Comparison of ENCODE assay signal across 8 cellular contexts in the genomic region with DNA sequence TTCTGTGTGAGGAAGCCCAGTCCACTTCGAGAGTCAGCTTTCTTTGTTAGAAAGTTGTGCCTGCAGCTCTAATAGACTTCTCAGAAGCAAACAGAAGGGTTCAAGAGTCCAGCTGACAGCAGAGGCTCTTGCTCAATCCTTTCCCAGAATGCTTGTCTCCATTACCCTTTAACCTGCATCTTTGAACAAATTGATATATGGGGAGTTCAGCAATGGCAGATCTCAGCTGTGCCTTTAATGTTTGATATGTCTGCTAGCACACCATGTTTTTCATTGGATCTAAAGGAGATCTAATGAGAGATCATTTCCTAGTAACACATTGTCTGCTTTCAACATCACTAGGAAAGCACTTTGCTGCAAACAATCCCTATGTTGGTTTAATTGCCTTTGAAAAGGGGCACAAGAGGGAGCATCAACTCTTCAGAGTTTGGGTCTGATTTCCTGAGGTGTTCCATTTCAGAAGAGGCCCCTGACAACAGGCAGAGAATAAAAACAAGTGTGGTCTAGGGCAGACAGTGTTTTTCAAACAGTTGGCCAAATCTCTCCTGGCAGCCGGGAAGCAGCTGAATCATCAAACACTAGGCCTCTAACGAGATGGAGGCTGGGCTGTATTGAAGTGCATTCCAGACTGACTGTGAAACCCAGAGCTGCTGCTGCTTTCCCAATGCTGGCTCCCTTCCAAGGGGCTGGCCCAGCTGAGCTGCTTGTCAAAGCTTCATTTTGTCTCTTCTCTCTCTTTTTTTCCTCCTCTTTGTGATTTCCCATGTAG. TPM values are rescaled to one million over a fixed set of nuclear protein-coding genes. Genes with fewer than 3 reads are reported as not detected.
DNase-seq lines count a peak whose midpoint lies in the region; ATAC-seq lines count a peak whose summit lies in the region.

No MANE protein-coding gene starts in this region.

- intact Hi-C loops in Right ventricle myocardium superior (cut with DNase I): no loop called here

- H3K23ac ChIP-seq in trophoblast cell (ENCODE audit: low read length): no peak overlapping the region

- H2AFZ ChIP-seq in trophoblast cell (ENCODE audit: insufficient read depth, low read length, poor library complexity): no peak overlapping the region

- H3K27ac ChIP-seq in trophoblast cell (ENCODE audit: low read depth, low read length): peak overlapping the region; percentile 87

- peak; percentile 90 for DNase-seq in Ammon's horn (ENCODE audit: low spot score)
- peak; percentile 63 to 88 (median 79) for DNase-seq in NCI-H1417 (lab: John Stamatoyannopoulos, UW)
- peak; percentile 95 for DNase-seq in adipocyte (ENCODE audit: low read depth)
- DNase-seq in Right ventricle myocardium superior: peak; percentile 86
- peak; percentile 75 to 78 for DNase-seq in trophoblast cell
- no peak for DNase-seq in activated naive CD4-positive, alpha-beta T cell treated with Interleukin-2 at 50 U/mL for 16 hours
- no peak for DNase-seq in NAMALWA (ENCODE audit: low spot score)

- WGBS in trophoblast cell (ENCODE audit: extremely low coverage, insufficient coverage, insufficient read length): no CpG with 5 or more reads among the region's 3 CpGs

- no peaks in the 10 kb centered on the region for H3K9me3 ChIP-seq in adipocyte (ENCODE audit: control insufficient read depth, low read length)
- H3K9me3 ChIP-seq in trophoblast cell (ENCODE audit: insufficient read depth, low read depth, low read length): no peaks in the 10 kb centered on the region

- H3K4me3 ChIP-seq in adipocyte (ENCODE audit: low read length) (peak overlapping the region; percentile 15), trophoblast cell (ENCODE audit: low read depth, low read length) (no peak overlapping the region)

- H3K14ac ChIP-seq in trophoblast cell (ENCODE audit: low read length): no peak overlapping the region

- H3K4me2 ChIP-seq in trophoblast cell (ENCODE audit: low read length): peak overlapping the region; percentile 36

- H2BK12ac ChIP-seq in trophoblast cell (ENCODE audit: low read length): no peak overlapping the region

- no peak overlapping the region for H3K4ac ChIP-seq in trophoblast cell (ENCODE audit: low read depth, low read length)

- H3K18ac ChIP-seq in trophoblast cell (ENCODE audit: low read length): no peak overlapping the region

- H3K27me3 ChIP-seq in adipocyte (replicated peaks; ENCODE audit: control insufficient read depth, insufficient read depth, low read length): peaks cover 22% of the 10 kb centered on the region
- H3K27me3 ChIP-seq in trophoblast cell (ENCODE audit: insufficient read depth, low read length): no peaks in the 10 kb centered on the region

- ATAC-seq in Right ventricle myocardium superior (ENCODE audit: poor library complexity) (peak; percentile 97), GM18870 (IDR thresholded peaks at IDR 0.05; ENCODE audit: unreplicated experiment) (no peak)

- H3K9ac ChIP-seq in adipocyte (ENCODE audit: low read length) (peak overlapping the region; percentile 9), trophoblast cell (ENCODE audit: low read length) (no peak overlapping the region)

- H3K79me1 ChIP-seq in trophoblast cell (ENCODE audit: low read length): peaks cover 3% of the 10 kb centered on the region

- no peaks in the 10 kb centered on the region for H3K79me2 ChIP-seq in trophoblast cell (ENCODE audit: control insufficient read depth, insufficient read depth, low read length, poor library complexity)

- no peaks in the 10 kb centered on the region for H3K36me3 ChIP-seq in adipocyte (ENCODE audit: control insufficient read depth, insufficient read depth, low read length, severe bottlenecking)
- no peaks in the 10 kb centered on the region for H3K36me3 ChIP-seq in trophoblast cell (ENCODE audit: control insufficient read depth in 1 of 2, insufficient read depth in 2 of 2, low read length in 2 of 2)

- H4K8ac ChIP-seq in trophoblast cell (ENCODE audit: low read depth, low read length): no peak overlapping the region

- no peak overlapping the region for H2AK5ac ChIP-seq in trophoblast cell (ENCODE audit: low read length)

- no peak overlapping the region for H4K91ac ChIP-seq in trophoblast cell (ENCODE audit: low read depth, low read length)

- H2BK120ac ChIP-seq in trophoblast cell (ENCODE audit: insufficient read depth, low read length, poor library complexity): no peak overlapping the region

- H3K4me1 ChIP-seq in adipocyte (ENCODE audit: control insufficient read depth, insufficient read depth, low read length): peaks cover 21% of the 10 kb centered on the region
- H3K4me1 ChIP-seq in trophoblast cell (ENCODE audit: control insufficient read depth in 1 of 2, insufficient read depth in 2 of 2, low read length in 2 of 2): peaks cover 0 to 6% of the 10 kb centered on the region in 2 experiments

- H2BK5ac ChIP-seq in trophoblast cell (ENCODE audit: low read depth, low read length, poor library complexity): no peak overlapping the region

- H4K12ac ChIP-seq in trophoblast cell (ENCODE audit: low read depth, low read length): no peak overlapping the region

RNA-seq across cellular contexts. Expression of gene LUZP4, which starts 55.6 kb away (rescaled TPM):
- not detected for total RNA-seq in Right ventricle myocardium superior
- polyA plus RNA-seq in trophoblast cell (2013): not detected in 2 replicates

Comparison
In these comparisons a context has a peak if more than half of its experiments do, and no peak if none do; other contexts are left out.
1. DNase-seq: peak in Ammon's horn (single experiment), NCI-H1417 (3 of 3), adipocyte (single experiment), Right ventricle myocardium superior (single experiment) and trophoblast cell (2 of 2); none in activated naive CD4-positive, alpha-beta T cell treated with Interleukin-2 at 50 U/mL for 16 hours (single experiment) and NAMALWA (single experiment).